10 cellular contexts compared by ENCODE assay signal in the genomic region with DNA sequence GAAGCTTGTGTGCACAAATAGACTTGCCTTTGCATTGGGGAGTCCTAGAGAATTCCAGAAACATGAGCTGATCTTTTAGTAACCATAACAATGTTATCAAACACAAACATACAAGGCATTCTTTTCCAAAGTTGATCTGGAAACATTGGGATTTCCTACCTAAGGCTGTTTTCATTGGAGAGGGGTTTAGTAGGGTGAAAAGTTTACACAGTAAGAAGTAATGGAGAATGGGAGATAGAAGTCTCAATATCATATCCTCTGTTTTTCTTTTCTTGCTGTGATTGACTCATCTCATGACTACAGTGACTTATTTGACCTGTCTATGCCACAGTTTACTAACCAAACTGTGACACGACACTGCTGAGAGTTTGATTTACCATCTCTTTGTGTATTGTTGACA.
A peak's percentile ranks its signal among the peaks of the same experiment; 100 is the strongest.
DNase-seq lines count a peak whose midpoint lies in the region; ATAC-seq and TF ChIP-seq lines count a peak whose summit lies in the region.
"Had no signal": no experiment of that assay in that cellular context is flagged by ENCODE, and none has a peak within 500 bp of the region (broad histone marks: within the 10 kb centered on the region; RNA-seq: fewer than 3 reads in every experiment).

No MANE protein-coding gene starts in this region.

- H3K4me2 ChIP-seq in SK-N-SH = no peak overlapping the region
- H3K4me2 ChIP-seq in Karpas-422 (ENCODE audit: low read depth, low read length, poor library complexity, severe bottlenecking) = no peak overlapping the region

- TF ChIP-seq RAD21 in SK-N-SH (IDR thresholded peaks at IDR 0.05; ENCODE audit: low read length) = no peak

- no peaks in the 10 kb centered on the region; the same call in 1 of the 2 replicates for H3K27me3 ChIP-seq in SK-N-SH (ENCODE audit: insufficient read depth)
- no peaks in the 10 kb centered on the region for H3K27me3 ChIP-seq in Karpas-422 (ENCODE audit: low read length)

- H3K4me3 ChIP-seq in SK-N-SH (ENCODE audit: low read depth in 2 of 2, low read length in 1 of 2) (no peak overlapping the region), retinal pigment epithelial cell (ENCODE audit: low read length) (no peak overlapping the region), Karpas-422 (ENCODE audit: low read length) (no peak overlapping the region)

- TF ChIP-seq CTCF in SK-N-SH (IDR thresholded peaks at IDR 0.05) (no peak), retinal pigment epithelial cell (conservative IDR thresholded peaks at IDR 0.05; ENCODE audit: low read depth, low read length) (no peak)

- TF ChIP-seq EP300 in SK-N-SH (IDR thresholded peaks at IDR 0.05; ENCODE audit: borderline replicate concordance in 1 of 2, low read depth in 1 of 2, low read length in 1 of 2) = no peak

- no peaks in the 10 kb centered on the region for H3F3A ChIP-seq in SK-N-SH (replicated peaks; ENCODE audit: insufficient read depth)

- H3K9me2 ChIP-seq in SK-N-SH = no peaks in the 10 kb centered on the region
- H3K9me2 ChIP-seq in Karpas-422 (replicated peaks; ENCODE audit: insufficient read depth, low read length) = no peaks in the 10 kb centered on the region

- CTCF ChIA-PET in SK-N-SH (lab: Yijun Ruan, JAX) = no interaction called here

- H4K20me1 ChIP-seq in SK-N-SH (ENCODE audit: insufficient read depth) (no peaks in the 10 kb centered on the region), Karpas-422 (ENCODE audit: insufficient read depth, low read depth, low read length) (no peaks in the 10 kb centered on the region)

- H3K9ac ChIP-seq in SK-N-SH (no peak overlapping the region), Karpas-422 (ENCODE audit: low read length) (no peak overlapping the region)

- peak overlapping the region in 1 of 2 experiments; percentile 45; a peak in 2 of 4 replicates for H3K27ac ChIP-seq in SK-N-SH (ENCODE audit: low read depth in 2 of 2, low read length in 1 of 2)
- no peak overlapping the region for H3K27ac ChIP-seq in Karpas-422 (ENCODE audit: low read length)
- H3K27ac ChIP-seq: 22Rv1 had no signal

- H2AFZ ChIP-seq in SK-N-SH (ENCODE audit: low read depth) (no peak overlapping the region), Karpas-422 (ENCODE audit: low read length) (no peak overlapping the region)

- no peaks in the 10 kb centered on the region for H3K9me3 ChIP-seq in SK-N-SH
- H3K9me3 ChIP-seq in Karpas-422 (ENCODE audit: low read length) = no peaks in the 10 kb centered on the region

- 17% methylated on average over 1 of the region's 1 CpG for WGBS in SK-N-SH (ENCODE audit: low lambda C conversion rate)

- peak; percentile 63 for ATAC-seq in SK-N-SH treated with all-trans-retinoic acid at 6 μM for 48 hours
- peak; percentile 85 for ATAC-seq in HG02884 (IDR thresholded peaks at IDR 0.05; ENCODE audit: unreplicated experiment)

- DNase-seq in SK-N-SH (no peak), astrocyte of the hippocampus (ENCODE audit: low read depth, low spot score) (peak; percentile 61), retinal pigment epithelial cell (ENCODE audit: low read depth) (peak; percentile 27), Karpas-422 (no peak), NCI-H2227 treated with DMSO at 0.1 percent for 48 hours (lab: John Stamatoyannopoulos, UW) (no peak), NCI-H524 treated with DMSO at 0.1 percent for 48 hours (lab: John Stamatoyannopoulos, UW) (no peak)
- DNase-seq: SHP77 had no signal

- POLR2A ChIA-PET in SK-N-SH (lab: Yijun Ruan, JAX) = no interaction called here

- no peaks in the 10 kb centered on the region for H3K4me1 ChIP-seq in SK-N-SH (ENCODE audit: control insufficient read depth in 1 of 2, insufficient read depth in 2 of 2, low read depth in 1 of 2, low read length in 1 of 2)
- H3K4me1 ChIP-seq in Karpas-422 (ENCODE audit: low read length) = peaks cover 4% of the 10 kb centered on the region

- H3K36me3 ChIP-seq in SK-N-SH (replicated peaks in 1 of 2; ENCODE audit: control insufficient read depth in 1 of 2, insufficient read depth in 2 of 2, low read length in 1 of 2) (no peaks in the 10 kb centered on the region), Karpas-422 (ENCODE audit: insufficient read depth, low read length) (no peaks in the 10 kb centered on the region)

- H3K79me2 ChIP-seq in SK-N-SH (ENCODE audit: insufficient read depth) (no peaks in the 10 kb centered on the region), Karpas-422 (ENCODE audit: low read length) (no peaks in the 10 kb centered on the region)

TF ChIP-seq in SK-N-SH treated with all-trans-retinoic acid at 6 μM for 48 hours, 23 proteins besides CTCF, POLR2A, EP300 and RAD21 (continues in another document):
- TF ChIP-seq PATZ1 (CRISPR knock-in tag; IDR thresholded peaks at IDR 0.05; ENCODE audit: borderline replicate concordance) (no peak), ESRRG (CRISPR knock-in tag; IDR thresholded peaks at IDR 0.05) (no peak), PPARA (CRISPR knock-in tag; IDR thresholded peaks at IDR 0.05; ENCODE audit: borderline replicate concordance) (no peak), ARNTL (CRISPR knock-in tag; IDR thresholded peaks at IDR 0.05; ENCODE audit: borderline replicate concordance, low read depth) (no peak), TOX (CRISPR knock-in tag; IDR thresholded peaks at IDR 0.05; ENCODE audit: borderline replicate concordance) (no peak), ZFP30 (CRISPR knock-in tag; IDR thresholded peaks at IDR 0.05) (no peak)
- TF ChIP-seq, protein P1, sequence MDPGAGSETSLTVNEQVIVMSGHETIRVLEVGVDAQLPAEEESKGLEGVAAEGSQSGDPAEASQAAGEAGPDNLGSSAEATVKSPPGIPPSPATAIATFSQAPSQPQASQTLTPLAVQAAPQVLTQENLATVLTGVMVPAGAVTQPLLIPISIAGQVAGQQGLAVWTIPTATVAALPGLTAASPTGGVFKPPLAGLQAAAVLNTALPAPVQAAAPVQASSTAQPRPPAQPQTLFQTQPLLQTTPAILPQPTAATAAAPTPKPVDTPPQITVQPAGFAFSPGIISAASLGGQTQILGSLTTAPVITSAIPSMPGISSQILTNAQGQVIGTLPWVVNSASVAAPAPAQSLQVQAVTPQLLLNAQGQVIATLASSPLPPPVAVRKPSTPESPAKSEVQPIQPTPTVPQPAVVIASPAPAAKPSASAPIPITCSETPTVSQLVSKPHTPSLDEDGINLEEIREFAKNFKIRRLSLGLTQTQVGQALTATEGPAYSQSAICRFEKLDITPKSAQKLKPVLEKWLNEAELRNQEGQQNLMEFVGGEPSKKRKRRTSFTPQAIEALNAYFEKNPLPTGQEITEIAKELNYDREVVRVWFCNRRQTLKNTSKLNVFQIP (CRISPR knock-in tag; IDR thresholded peaks at IDR 0.05; ENCODE audit: borderline replicate concordance, low read depth) = no peak

TF ChIP-seq in SK-N-SH, 30 proteins besides CTCF, POLR2A, EP300 and RAD21:
- TF ChIP-seq GATA2 (CRISPR knock-in tag; IDR thresholded peaks at IDR 0.05) = no peak
- no peak for TF ChIP-seq FOXJ3 (CRISPR knock-in tag; IDR thresholded peaks at IDR 0.05)
- no peak for TF ChIP-seq TEAD4 (IDR thresholded peaks at IDR 0.05; ENCODE audit: borderline replicate concordance, insufficient read depth)
TF ChIP-seq in SK-N-SH: peak in this region for 0.

Comparison
In these comparisons a context has a peak if more than half of its experiments do, and no peak if none do; other contexts are left out.
1. DNase-seq: peak in astrocyte of the hippocampus (single experiment) and retinal pigment epithelial cell (single experiment); none in SK-N-SH (single experiment), Karpas-422 (single experiment), NCI-H2227 treated with DMSO at 0.1 percent for 48 hours (single experiment) and NCI-H524 treated with DMSO at 0.1 percent for 48 hours (single experiment).